8 cellular contexts compared by ENCODE assay signal in the genomic region with DNA sequence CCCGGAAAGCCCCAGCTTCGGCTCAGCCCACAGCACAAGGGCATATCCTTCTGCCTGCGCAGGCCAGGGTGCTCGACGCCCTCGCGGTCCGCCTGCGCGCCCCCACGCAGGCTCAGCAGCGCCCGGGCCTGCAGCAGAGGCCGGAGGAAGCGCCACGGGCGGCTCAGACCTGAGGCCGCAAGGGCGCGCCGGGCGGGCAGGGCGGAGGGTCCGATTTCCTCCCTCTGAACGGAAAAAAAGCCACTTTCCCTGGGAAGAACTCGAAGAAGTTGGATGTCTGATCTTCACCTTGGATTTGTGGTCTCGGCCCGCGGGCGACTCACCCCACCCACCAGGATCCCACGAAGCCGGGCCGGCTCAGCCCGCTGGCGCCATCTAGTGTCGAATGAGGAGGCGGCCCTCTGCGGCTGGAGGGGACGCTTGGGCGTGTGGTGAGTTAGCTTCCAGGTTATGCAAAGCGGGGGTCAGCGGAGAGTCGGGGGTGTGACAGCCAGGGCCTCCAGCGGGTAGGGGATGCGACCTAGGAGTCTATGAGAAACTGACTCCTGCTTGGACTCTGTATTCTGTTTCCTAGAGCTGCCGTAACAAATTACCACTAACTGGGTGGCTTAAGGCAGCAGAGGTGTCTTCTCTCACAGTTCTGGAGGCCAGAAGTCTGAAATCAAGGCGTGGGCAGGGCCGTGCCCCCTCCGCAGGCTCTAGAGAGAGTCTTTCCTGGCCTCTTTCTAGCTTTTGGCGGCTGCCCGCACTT. TPM values are rescaled to one million over a fixed set of nuclear protein-coding genes. Genes with fewer than 3 reads are reported as not detected.
DNase-seq lines count a peak whose midpoint lies in the region; ATAC-seq and TF ChIP-seq lines count a peak whose summit lies in the region.

No MANE protein-coding gene starts in this region.

- no peaks in the 10 kb centered on the region for H3K4me1 ChIP-seq in RWPE2 (ENCODE audit: insufficient read depth, poor library complexity, severe bottlenecking)
- peaks cover 0 to 18% (median 3%) of the 10 kb centered on the region in 3 donors for H3K4me1 ChIP-seq in gastroesophageal sphincter

- H3K27ac ChIP-seq in RWPE2 (ENCODE audit: poor library complexity, severe bottlenecking) (no peak overlapping the region), gastroesophageal sphincter (peak overlapping the region in 3 of 4 donors; percentile 48 to 75 (median 57))

- DNase-seq in DMS153 (lab: John Stamatoyannopoulos, UW): peak; percentile 9
- DNase-seq in KBM-7: peak; percentile 84
- DNase-seq in RWPE2 (ENCODE audit: low spot score): peak; percentile 76
- peak; percentile 85 for DNase-seq in activated naive CD4-positive, alpha-beta T cell treated with Interleukin-2 at 50 U/mL for 16 hours
- peak in 51 of 56 donors; percentile 12 to 89 (median 64) for DNase-seq in nucleus accumbens (lab: John Stamatoyannopoulos, UW)
- peak; percentile 89 for DNase-seq in superior temporal gyrus (ENCODE audit: extremely low spot score)

- no peak for TF ChIP-seq EP300 in gastroesophageal sphincter (IDR thresholded peaks at IDR 0.05)

- no peak for TF ChIP-seq POLR2A in gastroesophageal sphincter (IDR thresholded peaks at IDR 0.05)

- ATAC-seq in GM21447 (IDR thresholded peaks at IDR 0.05; ENCODE audit: unreplicated experiment): peak; percentile 73
- peak; percentile 94 for ATAC-seq in RWPE2 (ENCODE audit: low read depth)
- ATAC-seq in gastroesophageal sphincter: peak; percentile 90

- WGBS in gastroesophageal sphincter (ENCODE audit: low coverage in 1 of 2), 2 donors: 19 to 33% methylated on average over 4 to 5 of the region's 51 CpGs

- in situ Hi-C loops in KBM-7 (cut with MboI; ENCODE audit: low pct_unique_long_range_greater_than_20kb, low sequenced_read_pairs): no loop called here

- H3K4me3 ChIP-seq in RWPE2 (ENCODE audit: severe bottlenecking): peak overlapping the region; percentile 17
- peak overlapping the region; percentile 28 to 51 for H3K4me3 ChIP-seq in gastroesophageal sphincter

- TF ChIP-seq CTCF in RWPE2 (IDR thresholded peaks at IDR 0.05; ENCODE audit: poor library complexity, severe bottlenecking) (peak; percentile 99), gastroesophageal sphincter (IDR thresholded peaks at IDR 0.05) (peak in 3 of 4 experiments; percentile 95 to 98 (median 97))

- H3K36me3 ChIP-seq in RWPE2 (ENCODE audit: low read depth) (no peaks in the 10 kb centered on the region), gastroesophageal sphincter (no peaks in the 10 kb centered on the region)

- H3K27me3 ChIP-seq in RWPE2 (ENCODE audit: insufficient read depth, poor library complexity, severe bottlenecking): no peaks in the 10 kb centered on the region
- H3K27me3 ChIP-seq in gastroesophageal sphincter: no peaks in the 10 kb centered on the region

- H3K9me3 ChIP-seq in RWPE2 (ENCODE audit: severe bottlenecking) (no peaks in the 10 kb centered on the region), gastroesophageal sphincter (no peaks in the 10 kb centered on the region)

RNA-seq across cellular contexts. Expression of gene SRSF5, which starts 40.0 kb away (rescaled TPM):
- 100 to 1,000 TPM; 191 to 569 (median 275) TPM for total RNA-seq in gastroesophageal sphincter

Comparison
In these comparisons a context has a peak if more than half of its experiments do, and no peak if none do; other contexts are left out.
1. DNase-seq: peak in every context shown above with its lines; median percentile 89 in superior temporal gyrus; 85 in activated naive CD4-positive, alpha-beta T cell treated with Interleukin-2 at 50 U/mL for 16 hours; 84 in KBM-7; 76 in RWPE2; 64 in nucleus accumbens; 9 in DMS153.